In the genomic region with DNA sequence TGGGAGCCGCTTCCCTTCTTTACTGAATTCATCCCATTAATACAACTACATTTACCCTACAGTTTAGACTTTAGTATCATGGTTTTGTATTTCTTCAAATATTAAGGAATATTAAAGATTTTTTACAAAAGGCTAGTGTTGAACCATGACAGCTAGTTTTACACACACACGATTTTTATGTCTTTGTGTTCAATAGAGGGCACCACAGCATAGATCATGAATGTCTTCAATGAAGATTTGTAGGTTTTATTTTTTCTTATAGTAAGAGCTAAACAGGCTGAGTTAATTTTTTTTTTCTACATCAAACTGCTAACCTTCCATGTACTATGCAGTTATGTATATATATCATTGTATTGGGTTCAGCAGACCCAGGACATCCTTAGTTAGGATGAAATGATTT, we compare ENCODE assay signal across 17 cellular contexts.
A peak's percentile ranks its signal among the peaks of the same experiment; 100 is the strongest.
DNase-seq lines count a peak whose midpoint lies in the region; ATAC-seq and TF ChIP-seq lines count a peak whose summit lies in the region.
"Had no signal": no experiment of that assay in that cellular context is flagged by ENCODE, and none has a peak within 500 bp of the region (broad histone marks: within the 10 kb centered on the region; RNA-seq: fewer than 3 reads in every experiment).

No MANE protein-coding gene starts in this region.

- no peak overlapping the region for H3K27ac Mint-ChIP-seq in chondrocyte (ENCODE audit: unreplicated experiment)
- H3K27ac Mint-ChIP-seq in stimulated activated effector memory CD8-positive, alpha-beta T cell treated with anti-CD3 and anti-CD28 coated beads, Interleukin-12 subunit alpha, Interleukin-12 subunit beta, amount 100 ng/mL, for 72 hours = no peak overlapping the region
- H3K27ac Mint-ChIP-seq: naive thymus-derived CD4-positive, alpha-beta T cell had no signal

- H3K4me3 Mint-ChIP-seq in chondrocyte (ENCODE audit: unreplicated experiment) = no peak overlapping the region
- H3K4me3 Mint-ChIP-seq in stimulated activated effector memory CD8-positive, alpha-beta T cell treated with anti-CD3 and anti-CD28 coated beads, Interleukin-12 subunit alpha, Interleukin-12 subunit beta, amount 100 ng/mL, for 72 hours = no peak overlapping the region
- H3K4me3 Mint-ChIP-seq: naive thymus-derived CD4-positive, alpha-beta T cell had no signal

- no peak overlapping the region for H3K4me2 ChIP-seq in osteoblast (ENCODE audit: insufficient read depth, low read length)

- H3K4me1 Mint-ChIP-seq in chondrocyte (ENCODE audit: low read depth) = no peaks in the 10 kb centered on the region
- H3K4me1 Mint-ChIP-seq in stimulated activated effector memory CD8-positive, alpha-beta T cell treated with anti-CD3 and anti-CD28 coated beads, Interleukin-12 subunit alpha, Interleukin-12 subunit beta, amount 100 ng/mL, for 72 hours = no peaks in the 10 kb centered on the region

- peaks cover 32% of the 10 kb centered on the region for H3K27me3 ChIP-seq in osteoblast (ENCODE audit: insufficient read depth, low read length)
- H3K27me3 ChIP-seq: upper lobe of left lung had no signal

- no peaks in the 10 kb centered on the region for H3K4me1 ChIP-seq in osteoblast (ENCODE audit: insufficient read depth, low read length)

- no peak overlapping the region for H3K4me3 ChIP-seq in osteoblast (ENCODE audit: insufficient read depth, low read length)
- H3K4me3 ChIP-seq: GM12878, left lung, upper lobe of left lung had no signal

- no peak overlapping the region for H2AFZ ChIP-seq in osteoblast (ENCODE audit: low read length)

- DNase-seq in NCI-H510A treated with DMSO at 0.1 percent for 48 hours (lab: John Stamatoyannopoulos, UW) (peak; percentile 12), NCI-H510A (lab: John Stamatoyannopoulos, UW) (no peak), NCI-H526 treated with DMSO at 0.1 percent for 48 hours (lab: John Stamatoyannopoulos, UW) (peak; percentile 12), chondrocyte (ENCODE audit: low spot score) (no peak), osteoblast (ENCODE audit: insufficient read length, low spot score, missing footprints) (no peak), islet precursor cell (no peak)
- DNase-seq in stimulated activated effector memory CD8-positive, alpha-beta T cell treated with anti-CD3 and anti-CD28 coated beads, Interleukin-12 subunit alpha, Interleukin-12 subunit beta, amount 100 ng/mL, for 72 hours (ENCODE audit: low spot score in 2 of 2) = no peak
- DNase-seq: DMS79 treated with DMSO at 0.1 percent for 48 hours; left lung; MM.1S; naive thymus-derived CD4-positive, alpha-beta T cell; retina; Right ventricle myocardium superior; stimulated activated CD4-positive, alpha-beta T cell treated with anti-CD3 and anti-CD28 coated beads, Interleukin-2, amount 100 ng/mL, for 48 hours; upper lobe of left lung had no signal

- H3K9me3 ChIP-seq in osteoblast (ENCODE audit: low read depth, low read length) = no peaks in the 10 kb centered on the region
- H3K9me3 ChIP-seq: left lung, upper lobe of left lung had no signal

- no peak overlapping the region for H3K27ac ChIP-seq in osteoblast (ENCODE audit: low read depth, low read length)
- H3K27ac ChIP-seq: left lung, upper lobe of left lung had no signal

- no peak for ATAC-seq in stimulated activated effector memory CD8-positive, alpha-beta T cell treated with anti-CD3 and anti-CD28 coated beads, Interleukin-12 subunit alpha, Interleukin-12 subunit beta, amount 100 ng/mL, for 72 hours
- no peak for ATAC-seq in GM21423 (IDR thresholded peaks at IDR 0.05; ENCODE audit: unreplicated experiment)
- ATAC-seq: GM12878; left lung; naive thymus-derived CD4-positive, alpha-beta T cell had no signal

- no peaks in the 10 kb centered on the region for H3K9me3 Mint-ChIP-seq in chondrocyte (ENCODE audit: low read depth)
- H3K9me3 Mint-ChIP-seq in stimulated activated effector memory CD8-positive, alpha-beta T cell treated with anti-CD3 and anti-CD28 coated beads, Interleukin-12 subunit alpha, Interleukin-12 subunit beta, amount 100 ng/mL, for 72 hours = no peaks in the 10 kb centered on the region
- H3K9me3 Mint-ChIP-seq: naive thymus-derived CD4-positive, alpha-beta T cell had no signal

- no peaks in the 10 kb centered on the region for H4K20me1 ChIP-seq in osteoblast (ENCODE audit: insufficient read depth, low read length)

- H3K36me3 ChIP-seq in osteoblast (ENCODE audit: insufficient read depth, low read length) = no peaks in the 10 kb centered on the region
- H3K36me3 ChIP-seq: upper lobe of left lung had no signal

- no peaks in the 10 kb centered on the region for H3K79me2 ChIP-seq in osteoblast (ENCODE audit: insufficient read depth, low read length)

- H3K36me3 Mint-ChIP-seq in chondrocyte (ENCODE audit: low read depth) = no peaks in the 10 kb centered on the region
- peaks cover 93% of the 10 kb centered on the region for H3K36me3 Mint-ChIP-seq in stimulated activated effector memory CD8-positive, alpha-beta T cell treated with anti-CD3 and anti-CD28 coated beads, Interleukin-12 subunit alpha, Interleukin-12 subunit beta, amount 100 ng/mL, for 72 hours

- TF ChIP-seq CTCF in chondrocyte (IDR thresholded peaks at IDR 0.05) (peak; percentile 31), osteoblast (IDR thresholded peaks at IDR 0.05; ENCODE audit: extremely low read depth, low read depth, low read length) (peak; percentile 10)

- peaks cover 38% of the 10 kb centered on the region for H3K27me3 Mint-ChIP-seq in chondrocyte (ENCODE audit: low read depth)

Comparison
In these comparisons a context has a peak if more than half of its experiments do, and no peak if none do; other contexts are left out.
1. DNase-seq: peak in NCI-H510A treated with DMSO at 0.1 percent for 48 hours (single experiment) and NCI-H526 treated with DMSO at 0.1 percent for 48 hours (single experiment); none in NCI-H510A (single experiment), chondrocyte (single experiment), osteoblast (single experiment), stimulated activated effector memory CD8-positive, alpha-beta T cell treated with anti-CD3 and anti-CD28 coated beads, Interleukin-12 subunit alpha, Interleukin-12 subunit beta, amount 100 ng/mL, for 72 hours (0 of 2) and islet precursor cell (single experiment).